8 cellular contexts compared by ENCODE assay signal in the genomic region with DNA sequence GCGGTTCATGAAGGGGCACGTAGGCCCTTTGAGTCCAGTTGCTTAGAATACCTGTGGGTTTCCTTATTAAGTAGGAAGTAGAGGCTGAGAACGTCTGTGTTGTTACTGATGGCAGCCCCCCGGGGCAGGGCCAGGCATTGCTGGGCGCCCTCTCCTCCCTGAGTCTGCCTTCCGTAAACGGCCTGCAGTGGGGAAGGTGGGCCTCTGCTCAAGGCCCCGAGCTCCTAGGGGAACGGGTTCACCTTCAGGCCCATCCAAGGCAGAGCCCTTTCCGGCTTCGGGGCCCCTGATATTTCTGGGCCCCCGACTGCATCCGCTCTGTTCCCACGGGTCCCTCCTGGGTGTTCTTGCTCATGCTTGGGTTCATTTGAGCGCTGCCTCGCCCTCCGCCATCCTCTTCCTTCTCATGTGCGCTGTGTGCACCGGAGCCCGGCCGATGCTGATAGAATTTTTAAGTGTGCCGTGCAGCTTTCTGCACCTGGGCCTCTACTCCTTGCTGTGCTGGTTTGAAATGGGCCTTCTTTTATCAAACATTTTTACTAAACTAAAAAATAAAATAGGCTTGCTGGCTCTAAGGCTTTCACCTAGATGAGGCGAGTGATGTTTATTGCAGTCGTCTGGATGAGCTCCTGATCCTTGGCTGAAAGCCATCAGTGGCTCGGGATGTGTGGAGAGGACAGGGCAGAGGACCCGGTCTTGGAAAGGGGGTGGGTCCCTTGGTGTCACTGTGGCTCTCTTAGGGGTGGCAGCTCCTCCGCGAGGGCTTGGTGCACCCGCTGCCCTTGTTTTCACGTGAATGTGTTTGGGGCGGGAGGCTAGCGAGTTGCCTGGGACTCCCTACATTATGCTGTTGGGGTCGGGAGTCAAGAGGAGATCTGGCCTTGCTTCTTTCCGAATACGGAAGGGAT. TPM values are rescaled to one million over a fixed set of nuclear protein-coding genes. Genes with fewer than 3 reads are reported as not detected.
A peak's percentile ranks its signal among the peaks of the same experiment; 100 is the strongest.
DNase-seq lines count a peak whose midpoint lies in the region; ATAC-seq and TF ChIP-seq lines count a peak whose summit lies in the region.

No MANE protein-coding gene starts in this region.

- H3K27me3 ChIP-seq in gastrocnemius medialis: no peaks in the 10 kb centered on the region

- H3K27ac Mint-ChIP-seq in dendritic cell treated with granulocyte-macrophage colony-stimulating factor and Interleukin-4, amounts not matched to agents 40 ng/mL and 50 ng/mL, for 4 days: peak overlapping the region; percentile 83

- no peak overlapping the region for H3K4me3 ChIP-seq in gastrocnemius medialis

- ATAC-seq in GM19438 (IDR thresholded peaks at IDR 0.05; ENCODE audit: low read depth, unreplicated experiment) (peak; percentile 29), gastrocnemius medialis (no peak)

- no peaks in the 10 kb centered on the region for H3K9me3 Mint-ChIP-seq in dendritic cell treated with granulocyte-macrophage colony-stimulating factor and Interleukin-4, amounts not matched to agents 40 ng/mL and 50 ng/mL, for 4 days

- TF ChIP-seq POLR2A in gastrocnemius medialis (IDR thresholded peaks at IDR 0.05): no peak

- H3K27ac ChIP-seq in C4-2B (peak overlapping the region; percentile 33), gastrocnemius medialis (peak overlapping the region; percentile 37 to 71 (median 52))

- DNase-seq in Kasumi-1 (lab: John Stamatoyannopoulos, UW) (peak; percentile 54 to 55), gastrocnemius medialis (no peak), foreskin melanocyte (no peak), HPDE6-E6E7 (ENCODE audit: extremely low spot score) (no peak), LoVo (ENCODE audit: low spot score) (no peak)

- H3K4me3 Mint-ChIP-seq in dendritic cell treated with granulocyte-macrophage colony-stimulating factor and Interleukin-4, amounts not matched to agents 40 ng/mL and 50 ng/mL, for 4 days: peak overlapping the region; percentile 48

- H3K9me3 ChIP-seq in gastrocnemius medialis: no peaks in the 10 kb centered on the region

- peaks cover 79% of the 10 kb centered on the region for H3K4me1 Mint-ChIP-seq in dendritic cell treated with granulocyte-macrophage colony-stimulating factor and Interleukin-4, amounts not matched to agents 40 ng/mL and 50 ng/mL, for 4 days (ENCODE audit: low read depth)

- in situ Hi-C loops in gastrocnemius medialis (cut with MboI; ENCODE audit: low sequenced_read_pairs in 4 of 4): loop anchor here in 1 of 4 donors (25.0 kb wide), 1 partner anchor 212 kb away; no protein-coding TSS in a partner anchor

- no peak for TF ChIP-seq CTCF in C4-2B (conservative IDR thresholded peaks at IDR 0.05)
- no peak for TF ChIP-seq CTCF in gastrocnemius medialis (IDR thresholded peaks at IDR 0.05 in 4 of 5, conservative IDR thresholded peaks at IDR 0.05 in 1 of 5)

- peaks cover 35 to 46% of the 10 kb centered on the region in 2 donors for H3K4me1 ChIP-seq in gastrocnemius medialis

- intact Hi-C loops in dendritic cell treated with granulocyte-macrophage colony-stimulating factor and Interleukin-4, amounts not matched to agents 40 ng/mL and 50 ng/mL, for 4 days (cut with micrococcal nuclease): loop anchor here (5.0 kb wide), 1 partner anchor 37 kb away; the partner anchor contains the start of gene CERK
- intact Hi-C loops in gastrocnemius medialis (cut with DNase I; ENCODE audit: low total_unique reads): no loop called here

- H3K27me3 Mint-ChIP-seq in dendritic cell treated with granulocyte-macrophage colony-stimulating factor and Interleukin-4, amounts not matched to agents 40 ng/mL and 50 ng/mL, for 4 days: no peaks in the 10 kb centered on the region

- H3K36me3 Mint-ChIP-seq in dendritic cell treated with granulocyte-macrophage colony-stimulating factor and Interleukin-4, amounts not matched to agents 40 ng/mL and 50 ng/mL, for 4 days (ENCODE audit: low read depth): peaks cover 58% of the 10 kb centered on the region

- H3K36me3 ChIP-seq in gastrocnemius medialis: no peaks in the 10 kb centered on the region

RNA-seq across cellular contexts. Expression of gene TBC1D22A, which starts 12.3 kb away (rescaled TPM):
- 10 to 100 TPM; 18.8 to 25.2 (median 23.1) TPM for total RNA-seq in gastrocnemius medialis

RNA-seq across cellular contexts. Expression of gene CERK, which starts 36.7 kb away (rescaled TPM):
- total RNA-seq in gastrocnemius medialis: 10 to 100 TPM; 32.7 to 38.7 (median 34.8) TPM

Comparison
In these comparisons a context has a peak if more than half of its experiments do, and no peak if none do; other contexts are left out.
1. DNase-seq: peak in Kasumi-1 (2 of 2); none in gastrocnemius medialis (0 of 2), foreskin melanocyte (single experiment), HPDE6-E6E7 (single experiment) and LoVo (single experiment).